ENCODE assay signal across 9 cellular contexts in genomic region chr1:218164930-218165686, GRCh38.
DNase-seq lines count a peak whose midpoint lies in the region; ATAC-seq, FAIRE-seq and TF ChIP-seq lines count a peak whose summit lies in the region.
"Had no signal": no experiment of that assay in that cellular context is flagged by ENCODE, and none has a peak within 500 bp of the region (broad histone marks: within the 10 kb centered on the region; RNA-seq: fewer than 3 reads in every experiment).

No MANE protein-coding gene starts in this region.

- no peak overlapping the region for H2BK15ac ChIP-seq in mesendoderm (replicated peaks; ENCODE audit: low read depth)

- H3K36me3 ChIP-seq in Peyer's patch = no peaks in the 10 kb centered on the region
- no peaks in the 10 kb centered on the region for H3K36me3 ChIP-seq in ectodermal cell (ENCODE audit: control insufficient read depth, insufficient read depth, low read length)
- no peaks in the 10 kb centered on the region for H3K36me3 ChIP-seq in mesendoderm (ENCODE audit: control insufficient read depth, insufficient read depth, low read length)
- no peaks in the 10 kb centered on the region for H3K36me3 ChIP-seq in aorta (ENCODE audit: control insufficient read depth in 1 of 2, insufficient read depth in 2 of 2, low read length in 1 of 2)

- peak overlapping the region; percentile 18 for H2BK120ac ChIP-seq in mesendoderm (ENCODE audit: low read depth, low read length)

- TF ChIP-seq CTCF in Peyer's patch (IDR thresholded peaks at IDR 0.05) = no peak

- no peak overlapping the region for H4K8ac ChIP-seq in mesendoderm (ENCODE audit: low read depth, low read length)

- peak overlapping the region; percentile 30 for H3K23ac ChIP-seq in mesendoderm (ENCODE audit: low read length)

- peak overlapping the region; percentile 65 for H3K9ac ChIP-seq in mesendoderm (ENCODE audit: low read length)

- peak overlapping the region; percentile 88 for H3K4me2 ChIP-seq in mesendoderm (ENCODE audit: low read length)

- 0% methylated on average over 79 of the region's 79 CpGs for WGBS in ectodermal cell, 2 experiments
- WGBS in mesendoderm (ENCODE audit: extremely low coverage, insufficient coverage, low lambda C conversion rate) = no CpG with 5 or more reads among the region's 79 CpGs
- WGBS in aorta, 2 donors = 2% methylated on average over 76 to 79 of the region's 79 CpGs

- no peak overlapping the region for H4K5ac ChIP-seq in mesendoderm (ENCODE audit: low read length)

- H3K9me3 ChIP-seq in Peyer's patch (no peaks in the 10 kb centered on the region), ectodermal cell (ENCODE audit: control insufficient read depth, low read length) (no peaks in the 10 kb centered on the region), aorta (ENCODE audit: control insufficient read depth, low read length) (no peaks in the 10 kb centered on the region)

- peaks cover 0 to 22% of the 10 kb centered on the region in 2 donors for H3K27me3 ChIP-seq in Peyer's patch
- H3K27me3 ChIP-seq in ectodermal cell (ENCODE audit: control insufficient read depth, insufficient read depth, low read length, poor library complexity, severe bottlenecking) = peaks cover 38% of the 10 kb centered on the region
- H3K27me3 ChIP-seq in mesendoderm (ENCODE audit: insufficient read depth, low read length, poor library complexity) = no peaks in the 10 kb centered on the region
- peaks cover 0 to 1% of the 10 kb centered on the region in 2 donors for H3K27me3 ChIP-seq in aorta (ENCODE audit: control insufficient read depth in 1 of 2, insufficient read depth in 2 of 2, low read length in 1 of 2)

- no peaks in the 10 kb centered on the region for H3K79me1 ChIP-seq in mesendoderm (ENCODE audit: low read length)

- FAIRE-seq in GM12891 (lab: Jason Lieb, UNC) = no peak

- peak overlapping the region; percentile 87 for H3K56ac ChIP-seq in mesendoderm (ENCODE audit: low read length)

- no peak overlapping the region for H2BK5ac ChIP-seq in mesendoderm (ENCODE audit: low read length)

- no peak overlapping the region for H3K4ac ChIP-seq in mesendoderm (ENCODE audit: low read depth, low read length)

- H3K4me1 ChIP-seq in Peyer's patch = peaks cover 0 to 19% (median 5%) of the 10 kb centered on the region in 4 donors
- peaks cover 3% of the 10 kb centered on the region for H3K4me1 ChIP-seq in ectodermal cell (ENCODE audit: control insufficient read depth, insufficient read depth, low read length)
- H3K4me1 ChIP-seq in mesendoderm (ENCODE audit: control insufficient read depth, low read depth, low read length) = no peaks in the 10 kb centered on the region
- no peaks in the 10 kb centered on the region for H3K4me1 ChIP-seq in aorta (ENCODE audit: control insufficient read depth in 1 of 2, insufficient read depth in 2 of 2, low read length in 2 of 2)

- peak overlapping the region; percentile 98 for H3K18ac ChIP-seq in mesendoderm (ENCODE audit: low read length)

- DNase-seq in NCI-H1436 (lab: John Stamatoyannopoulos, UW) (peak; percentile 52), NCI-H1436 treated with DMSO at 0.1 percent for 48 hours (lab: John Stamatoyannopoulos, UW) (no peak), Peyer's patch (peak in 2 of 3 donors; percentile 46 to 54), mesendoderm (peak; percentile 57), aorta (peak in 1 of 2 donors; percentile 74), GM12891 (ENCODE audit: insufficient read length, low spot score) (no peak)

- intact Hi-C loops in aorta (cut with DNase I) = no loop called here

- no peaks in the 10 kb centered on the region for H3K79me2 ChIP-seq in mesendoderm (ENCODE audit: control insufficient read depth, insufficient read depth, low read length)

- no peak overlapping the region for H3K27ac ChIP-seq in Peyer's patch
- no peak overlapping the region for H3K27ac ChIP-seq in ectodermal cell (ENCODE audit: insufficient read depth, low read depth, low read length, poor library complexity, severe bottlenecking)
- H3K27ac ChIP-seq in mesendoderm (ENCODE audit: low read depth, low read length) = no peak overlapping the region
- H3K27ac ChIP-seq in aorta (ENCODE audit: low read depth in 1 of 2, low read length in 2 of 2) = no peak overlapping the region
- H3K27ac ChIP-seq: C4-2B had no signal

- peak; percentile 46 for ATAC-seq in HG02678 (IDR thresholded peaks at IDR 0.05; ENCODE audit: unreplicated experiment)
- peak; percentile 63 for ATAC-seq in aorta (ENCODE audit: low FRiP score)

- no peak for TF ChIP-seq POLR2A in Peyer's patch (IDR thresholded peaks at IDR 0.05)
- no peak for TF ChIP-seq POLR2A in GM12891 (IDR thresholded peaks at IDR 0.05; ENCODE audit: low read depth, low read length)

- peak overlapping the region; percentile 28 to 58 (median 42) for H3K4me3 ChIP-seq in Peyer's patch
- H3K4me3 ChIP-seq in ectodermal cell (ENCODE audit: insufficient read depth, low read depth, low read length) = peak overlapping the region; percentile 53
- H3K4me3 ChIP-seq in mesendoderm (ENCODE audit: low read length) = peak overlapping the region; percentile 67
- H3K4me3 ChIP-seq in aorta (ENCODE audit: low read length in 2 of 2) = peak overlapping the region; percentile 35 to 43

- H2AK5ac ChIP-seq in mesendoderm (ENCODE audit: low read length) = no peak overlapping the region

TF ChIP-seq in GM12891, 5 proteins besides CTCF, POLR2A, EP300 and RAD21:
- TF ChIP-seq SPI1 (IDR thresholded peaks at IDR 0.05; ENCODE audit: low read depth, low read length) (no peak), TAF1 (IDR thresholded peaks at IDR 0.05; ENCODE audit: low read depth, low read length) (no peak), PAX5 (IDR thresholded peaks at IDR 0.05; ENCODE audit: insufficient read depth, low read length, severe bottlenecking) (no peak), POU2F2 (IDR thresholded peaks at IDR 0.05; ENCODE audit: low read depth, low read length) (no peak), POLR2AphosphoS5 (IDR thresholded peaks at IDR 0.05; ENCODE audit: low read depth, low read length) (no peak)

Comparison
In these comparisons a context has a peak if more than half of its experiments do, and no peak if none do; other contexts are left out.
1. DNase-seq: peak in NCI-H1436 (single experiment), Peyer's patch (2 of 3) and mesendoderm (single experiment); none in NCI-H1436 treated with DMSO at 0.1 percent for 48 hours (single experiment) and GM12891 (single experiment).
2. Peak in every context shown above with its lines, with median percentiles within 50 percentile points of each other: H3K4me3 ChIP-seq.